6 cellular contexts compared by ENCODE assay signal in the genomic region with DNA sequence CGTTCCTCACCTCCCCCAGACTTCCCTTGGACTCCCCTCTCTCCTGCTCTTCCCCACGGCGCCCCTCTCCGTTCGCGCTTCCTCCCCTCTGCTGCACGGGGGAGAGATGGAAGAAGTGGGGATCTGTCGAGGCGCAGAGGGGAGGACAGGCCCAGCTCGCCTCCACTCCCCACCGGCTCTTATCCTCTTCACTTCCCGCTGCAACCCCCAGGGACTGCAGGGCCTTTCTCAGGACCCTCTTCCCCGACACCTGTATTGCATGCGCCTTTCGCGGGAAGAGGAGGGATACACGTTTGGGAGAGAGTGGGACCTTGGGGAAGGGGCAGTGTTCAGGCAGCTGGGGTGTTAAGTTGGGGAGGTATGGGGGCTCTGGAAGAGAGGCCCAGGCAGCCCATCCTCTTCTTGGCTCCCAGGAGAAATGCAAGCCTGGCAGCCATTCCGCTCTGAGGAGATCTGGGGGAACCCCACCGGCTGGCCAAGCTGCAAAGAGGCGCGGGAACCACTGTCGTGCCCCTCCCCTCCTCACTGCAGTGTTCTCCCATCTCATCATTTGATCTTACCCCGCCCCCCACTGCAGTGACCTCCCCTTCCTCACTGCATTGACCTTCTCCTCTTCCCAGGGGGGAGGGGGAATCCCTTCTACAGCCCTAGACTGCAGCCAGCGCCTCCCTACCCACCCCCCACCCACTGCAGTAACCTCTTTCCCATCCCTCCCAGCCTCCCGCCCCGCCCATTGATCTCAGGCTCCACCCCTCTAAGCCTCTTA. TPM values are rescaled to one million over a fixed set of nuclear protein-coding genes. Genes with fewer than 3 reads are reported as not detected.
DNase-seq lines count a peak whose midpoint lies in the region; ATAC-seq lines count a peak whose summit lies in the region.

No MANE protein-coding gene starts in this region.

- peak overlapping the region; percentile 59 for H3K4me3 ChIP-seq in mesodermal cell (ENCODE audit: extremely low read depth, insufficient read depth, low read length, poor library complexity, severe bottlenecking)

- 4 to 18% methylated on average over 5 to 8 of the region's 26 CpGs for WGBS in mesodermal cell (ENCODE audit: insufficient coverage in 2 of 2), 2 experiments

- peak overlapping the region; percentile 93 for H3K27ac Mint-ChIP-seq in activated T-helper 17 cell treated with anti-CD3 and anti-CD28 coated beads, Interleukin-2, amount 50 U/mL, for 72 hours

- H3K4me3 Mint-ChIP-seq in activated T-helper 17 cell treated with anti-CD3 and anti-CD28 coated beads, Interleukin-2, amount 50 U/mL, for 72 hours, result peak overlapping the region; percentile 96

- H3K27me3 Mint-ChIP-seq in activated T-helper 17 cell treated with anti-CD3 and anti-CD28 coated beads, Interleukin-2, amount 50 U/mL, for 72 hours, result no peaks in the 10 kb centered on the region

- H3K9me3 Mint-ChIP-seq in activated T-helper 17 cell treated with anti-CD3 and anti-CD28 coated beads, Interleukin-2, amount 50 U/mL, for 72 hours, result no peaks in the 10 kb centered on the region

- H3K4me1 ChIP-seq in mesodermal cell (ENCODE audit: control insufficient read depth, insufficient read depth, low read length, poor library complexity, severe bottlenecking), result peaks cover 21% of the 10 kb centered on the region

- DNase-seq in NCI-H1436 (lab: John Stamatoyannopoulos, UW), result peak; percentile 36
- no peak for DNase-seq in NCI-H1436 treated with DMSO at 0.1 percent for 48 hours (lab: John Stamatoyannopoulos, UW)

- H3K36me3 Mint-ChIP-seq in activated T-helper 17 cell treated with anti-CD3 and anti-CD28 coated beads, Interleukin-2, amount 50 U/mL, for 72 hours (ENCODE audit: low read depth), result peaks cover 60% of the 10 kb centered on the region

- H3K9me3 ChIP-seq in mesodermal cell (ENCODE audit: control insufficient read depth, low read length), result no peaks in the 10 kb centered on the region

- peaks cover 26% of the 10 kb centered on the region for H3K36me3 ChIP-seq in mesodermal cell (ENCODE audit: control insufficient read depth, insufficient read depth, low read length)

- H3K4me1 Mint-ChIP-seq in activated T-helper 17 cell treated with anti-CD3 and anti-CD28 coated beads, Interleukin-2, amount 50 U/mL, for 72 hours, result peaks cover 25% of the 10 kb centered on the region

- no peak overlapping the region for H3K27ac ChIP-seq in mesodermal cell (ENCODE audit: low read depth, low read length, severe bottlenecking)

- ATAC-seq in activated T-helper 17 cell treated with anti-CD3 and anti-CD28 coated beads, Interleukin-2, amount 50 U/mL, for 72 hours (replicated peaks), result no peak
- ATAC-seq in GM18517 (IDR thresholded peaks at IDR 0.05; ENCODE audit: unreplicated experiment) (no peak), GM21360 (IDR thresholded peaks at IDR 0.05; ENCODE audit: unreplicated experiment) (no peak)

RNA-seq across cellular contexts. Expression of a gene that starts 0.8 kb away (rescaled TPM):
- 100 to 1,000 TPM; 234 to 858 TPM for total RNA-seq in activated T-helper 17 cell treated with anti-CD3 and anti-CD28 coated beads, Interleukin-2, amount 50 U/mL, for 72 hours
- polyA plus RNA-seq in mesodermal cell (2013, experiment 1 of 2), result 57.3 TPM
- polyA plus RNA-seq in mesodermal cell (2013, experiment 2 of 2), result 43.5 TPM

RNA-seq across cellular contexts. Expression of a gene that starts 10.6 kb away (rescaled TPM):
- total RNA-seq in activated T-helper 17 cell treated with anti-CD3 and anti-CD28 coated beads, Interleukin-2, amount 50 U/mL, for 72 hours, result 1 to 10 TPM; 4.4 to 7.6 TPM
- polyA plus RNA-seq in mesodermal cell (2013, experiment 1 of 2), result 7.5 TPM
- polyA plus RNA-seq in mesodermal cell (2013, experiment 2 of 2), result 8.8 TPM

RNA-seq across cellular contexts. Expression of a gene that starts 12.6 kb away (rescaled TPM):
- 10 to 100 TPM; 34.0 to 62.3 TPM for total RNA-seq in activated T-helper 17 cell treated with anti-CD3 and anti-CD28 coated beads, Interleukin-2, amount 50 U/mL, for 72 hours
- polyA plus RNA-seq in mesodermal cell (2013, experiment 1 of 2), result 122 TPM
- polyA plus RNA-seq in mesodermal cell (2013, experiment 2 of 2), result 108 TPM

RNA-seq across cellular contexts. Expression of a gene that starts 28.4 kb away (rescaled TPM):
- not detected for total RNA-seq in activated T-helper 17 cell treated with anti-CD3 and anti-CD28 coated beads, Interleukin-2, amount 50 U/mL, for 72 hours
- not detected for polyA plus RNA-seq in mesodermal cell (2013, experiment 1 of 2)
- polyA plus RNA-seq in mesodermal cell (2013, experiment 2 of 2), result not detected

RNA-seq across cellular contexts. Expression of a gene that starts 28.6 kb away (rescaled TPM):
- total RNA-seq in activated T-helper 17 cell treated with anti-CD3 and anti-CD28 coated beads, Interleukin-2, amount 50 U/mL, for 72 hours, result 100 to 1,000 TPM; 192 to 307 TPM
- 256 TPM for polyA plus RNA-seq in mesodermal cell (2013, experiment 1 of 2)
- 197 TPM for polyA plus RNA-seq in mesodermal cell (2013, experiment 2 of 2)
